Comparison of ENCODE assay signal across 8 cellular contexts in the genomic region with DNA sequence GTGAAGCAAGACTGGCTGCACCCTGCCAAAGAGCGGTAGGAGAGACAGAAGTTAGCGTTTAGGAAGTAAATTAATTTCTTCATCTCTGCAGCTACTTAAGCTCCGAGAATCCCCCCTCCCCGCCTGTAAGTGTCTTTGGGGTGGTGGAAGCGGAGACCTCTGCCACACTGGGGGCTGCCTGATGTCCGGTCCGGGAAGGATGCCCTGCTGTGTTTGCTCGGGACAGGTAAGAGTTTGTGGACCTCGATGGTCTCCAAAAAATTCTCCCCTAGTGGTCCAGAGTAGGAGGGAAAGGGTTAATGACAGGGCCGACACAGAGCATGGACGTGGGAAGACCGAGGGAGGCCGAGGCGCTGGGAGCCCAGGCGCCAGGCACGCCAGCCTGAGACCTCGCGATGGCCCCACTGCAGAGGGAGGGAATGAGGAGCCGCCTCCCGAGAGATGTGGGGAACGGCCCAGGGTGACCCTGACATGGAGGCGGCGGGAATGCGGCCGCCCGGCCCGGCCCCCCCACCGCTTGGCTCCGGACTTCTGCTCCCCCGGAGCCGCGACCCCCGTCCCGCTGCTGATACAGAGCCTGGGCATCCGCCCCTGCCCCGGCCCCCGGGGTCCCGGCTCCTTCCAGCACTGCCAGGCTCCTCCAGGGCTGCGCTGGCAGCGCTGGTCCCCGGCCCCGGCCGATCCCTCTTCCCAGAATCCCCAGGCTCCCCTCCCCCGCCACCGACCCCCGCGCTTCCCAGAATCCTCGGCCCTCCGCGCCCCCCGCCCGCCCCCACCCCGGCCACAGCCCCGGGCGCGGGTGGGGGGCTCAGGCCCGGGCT. TPM values are rescaled to one million over a fixed set of nuclear protein-coding genes. Genes with fewer than 3 reads are reported as not detected.
DNase-seq lines count a peak whose midpoint lies in the region; ATAC-seq, FAIRE-seq and TF ChIP-seq lines count a peak whose summit lies in the region.

No MANE protein-coding gene starts in this region.

- no peaks in the 10 kb centered on the region for H3K27me3 ChIP-seq in muscle layer of colon (ENCODE audit: control insufficient read depth in 1 of 2, insufficient read depth in 2 of 2, low read length in 2 of 2)

- TF ChIP-seq CTCF in GM12865 (IDR thresholded peaks at IDR 0.05; ENCODE audit: insufficient read depth, low read depth, low read length, missing control alignments), result no peak
- TF ChIP-seq CTCF in D721Med (IDR thresholded peaks at IDR 0.05; ENCODE audit: insufficient read depth, missing control alignments), result no peak

- peak overlapping the region; percentile 94 for H3K9ac ChIP-seq in SK-N-MC (ENCODE audit: insufficient read length)
- H3K9ac ChIP-seq in muscle layer of colon (ENCODE audit: low read length), result peak overlapping the region; percentile 70

- no peaks in the 10 kb centered on the region for H3K9me3 ChIP-seq in SK-N-MC (ENCODE audit: low read depth, low read length)
- H3K9me3 ChIP-seq in muscle layer of colon (ENCODE audit: low read length), result no peaks in the 10 kb centered on the region

- peak overlapping the region; percentile 60 for H3K4me3 ChIP-seq in GM12865 (ENCODE audit: low read depth, low read length)
- peak overlapping the region; percentile 90 for H3K4me3 ChIP-seq in SK-N-MC
- peak overlapping the region; percentile 85 to 92 for H3K4me3 ChIP-seq in muscle layer of colon (ENCODE audit: low read depth in 1 of 2, low read length in 2 of 2)

- FAIRE-seq in D721Med (lab: Jason Lieb, UNC), result no peak

- H3K27ac ChIP-seq in SK-N-MC (peak overlapping the region; percentile 83; the same call in 1 of the 2 replicates), epithelial cell of prostate (peak overlapping the region; percentile 40), muscle layer of colon (ENCODE audit: low read depth, low read length) (peak overlapping the region; percentile 93)

- ATAC-seq in GM18909 (IDR thresholded peaks at IDR 0.05; ENCODE audit: poor library complexity, unreplicated experiment) (no peak), GM21528 (IDR thresholded peaks at IDR 0.05; ENCODE audit: low FRiP score, unreplicated experiment) (no peak)

- H3K36me3 ChIP-seq in SK-N-MC (ENCODE audit: insufficient read depth, low read length), result peaks cover 11% of the 10 kb centered on the region; the same call in 1 of the 2 replicates
- peaks cover 21% of the 10 kb centered on the region for H3K36me3 ChIP-seq in muscle layer of colon (ENCODE audit: insufficient read depth, low read length)

- peak; percentile 32 for DNase-seq in A172 (ENCODE audit: low spot score)
- DNase-seq in GM12865 (ENCODE audit: low read depth), result no peak
- DNase-seq in SK-N-MC (ENCODE audit: low read depth, low spot score), result no peak
- no peak for DNase-seq in epithelial cell of prostate (ENCODE audit: low read depth, low spot score)
- DNase-seq in D721Med (ENCODE audit: insufficient read length, low spot score), result no peak

- peaks cover 18% of the 10 kb centered on the region for H3K4me1 ChIP-seq in muscle layer of colon (ENCODE audit: insufficient read depth, low read length)

RNA-seq across cellular contexts. Expression of gene ZNF629, which starts 0.7 kb away (rescaled TPM):
- total RNA-seq in A172 (2014; rRNA removed; shearing (Covaris generic)), result 20.5 and 20.8 TPM in 2 replicates

RNA-seq across cellular contexts. Expression of gene RNF40, which starts 24.2 kb away (rescaled TPM):
- 105 and 107 TPM in 2 replicates for total RNA-seq in A172 (2014; rRNA removed; shearing (Covaris generic))

RNA-seq across cellular contexts. Expression of gene CFAP119, which starts 24.5 kb away (rescaled TPM):
- total RNA-seq in A172 (2014; rRNA removed; shearing (Covaris generic)), result 6.5 and 10.5 TPM in 2 replicates

RNA-seq across cellular contexts. Expression of gene PHKG2, which starts 38.1 kb away (rescaled TPM):
- total RNA-seq in A172 (2014; rRNA removed; shearing (Covaris generic)), result 57.7 and 61.5 TPM in 2 replicates

Comparison
In these comparisons a context has a peak if more than half of its experiments do, and no peak if none do; other contexts are left out.
1. H3K27ac ChIP-seq: peak in every context shown above with its lines; median percentile 93 in muscle layer of colon; 83 in SK-N-MC; 40 in epithelial cell of prostate.